9 cellular contexts compared by ENCODE assay signal in genomic region chr12:1488908-1489381, GRCh38.
DNase-seq lines count a peak whose midpoint lies in the region; ATAC-seq and TF ChIP-seq lines count a peak whose summit lies in the region.
"Had no signal": no experiment of that assay in that cellular context is flagged by ENCODE, and none has a peak within 500 bp of the region (broad histone marks: within the 10 kb centered on the region; RNA-seq: fewer than 3 reads in every experiment).

No MANE protein-coding gene starts in this region.

- H3K9me3 Mint-ChIP-seq in Caco-2 (ENCODE audit: unreplicated experiment) (no peaks in the 10 kb centered on the region), MCF 10A (ENCODE audit: unreplicated experiment) (no peaks in the 10 kb centered on the region)
- no peaks in the 10 kb centered on the region for H3K9me3 Mint-ChIP-seq in natural killer cell treated with Interleukin-12 subunit alpha and Interleukin-12 subunit beta and Interleukin-15 and Interleukin-18, amount 100 ng/mL, for 72 hours

- H3K27me3 ChIP-seq in Caco-2 (replicated peaks; ENCODE audit: control insufficient read depth, insufficient read depth, low read length) = no peaks in the 10 kb centered on the region
- no peaks in the 10 kb centered on the region for H3K27me3 ChIP-seq in esophagus squamous epithelium

- H3K27ac Mint-ChIP-seq in Caco-2 (ENCODE audit: unreplicated experiment) (peak overlapping the region; percentile 4), MCF 10A (ENCODE audit: low read depth, unreplicated experiment) (peak overlapping the region; percentile 65)
- H3K27ac Mint-ChIP-seq in natural killer cell treated with Interleukin-12 subunit alpha and Interleukin-12 subunit beta and Interleukin-15 and Interleukin-18, amount 100 ng/mL, for 72 hours = no peak overlapping the region

- H3K36me3 ChIP-seq in Caco-2 (ENCODE audit: control insufficient read depth, insufficient read depth, low read length) (no peaks in the 10 kb centered on the region; the same call in 1 of the 2 replicates), esophagus squamous epithelium (peaks cover 3 to 50% (median 6%) of the 10 kb centered on the region in 3 donors)

- CTCF ChIA-PET in Caco-2 (lab: Charles Lee) (no interaction called here), MCF 10A (lab: Yijun Ruan, JAX) (no interaction called here)

- H3K4me1 ChIP-seq in Caco-2 (no peaks in the 10 kb centered on the region), esophagus squamous epithelium (no peaks in the 10 kb centered on the region)

- no peaks in the 10 kb centered on the region for H3K9me3 ChIP-seq in Caco-2
- no peaks in the 10 kb centered on the region for H3K9me3 ChIP-seq in esophagus squamous epithelium

- POLR2A ChIA-PET in Caco-2 (lab: Charles Lee) = no interaction called here
- POLR2A ChIA-PET in MCF 10A (lab: Yijun Ruan, JAX) = interaction anchor here (1.1 to 1.5 kb wide), 2 partner anchors 8 to 52 kb away, joined by 3 to 5 read pairs; no protein-coding TSS in a partner anchor

- no peak overlapping the region for H3K4me3 ChIP-seq in Caco-2 (ENCODE audit: low read depth, low read length)
- H3K4me3 ChIP-seq in esophagus squamous epithelium = no peak overlapping the region

- TF ChIP-seq CTCF in Caco-2 (IDR thresholded peaks at IDR 0.05; ENCODE audit: insufficient read depth in 1 of 2, low read depth in 1 of 2, low read length in 1 of 2, severe bottlenecking in 1 of 2, unreplicated experiment in 1 of 2) = no peak
- no peak for TF ChIP-seq CTCF in MCF 10A (IDR thresholded peaks at IDR 0.05; ENCODE audit: unreplicated experiment)
- no peak for TF ChIP-seq CTCF in esophagus squamous epithelium (IDR thresholded peaks at IDR 0.05)
- no peak for TF ChIP-seq CTCF in GM10266 (IDR thresholded peaks at IDR 0.05; ENCODE audit: control insufficient read depth, insufficient read depth, low read depth, missing control alignments)

- H3K27me3 Mint-ChIP-seq in Caco-2 (ENCODE audit: insufficient read depth, unreplicated experiment) (no peaks in the 10 kb centered on the region), MCF 10A (ENCODE audit: insufficient read depth, unreplicated experiment) (no peaks in the 10 kb centered on the region)
- no peaks in the 10 kb centered on the region for H3K27me3 Mint-ChIP-seq in natural killer cell treated with Interleukin-12 subunit alpha and Interleukin-12 subunit beta and Interleukin-15 and Interleukin-18, amount 100 ng/mL, for 72 hours

- H3K4me1 Mint-ChIP-seq in Caco-2 (ENCODE audit: low read depth, unreplicated experiment) (peaks cover 9% of the 10 kb centered on the region), MCF 10A (ENCODE audit: insufficient read depth, unreplicated experiment) (peaks cover 13% of the 10 kb centered on the region)
- H3K4me1 Mint-ChIP-seq in natural killer cell treated with Interleukin-12 subunit alpha and Interleukin-12 subunit beta and Interleukin-15 and Interleukin-18, amount 100 ng/mL, for 72 hours (ENCODE audit: low read depth in 2 of 2) = peaks cover 9 to 12% of the 10 kb centered on the region in 2 donors

- H3K4me3 Mint-ChIP-seq in Caco-2 (ENCODE audit: unreplicated experiment) (no peak overlapping the region), MCF 10A (ENCODE audit: unreplicated experiment) (no peak overlapping the region)
- H3K4me3 Mint-ChIP-seq in natural killer cell treated with Interleukin-12 subunit alpha and Interleukin-12 subunit beta and Interleukin-15 and Interleukin-18, amount 100 ng/mL, for 72 hours = no peak overlapping the region

- H3K36me3 Mint-ChIP-seq in Caco-2 (ENCODE audit: insufficient read depth, unreplicated experiment) (peaks cover 20% of the 10 kb centered on the region), MCF 10A (ENCODE audit: insufficient read depth, unreplicated experiment) (peaks cover 51% of the 10 kb centered on the region)
- no peaks in the 10 kb centered on the region for H3K36me3 Mint-ChIP-seq in natural killer cell treated with Interleukin-12 subunit alpha and Interleukin-12 subunit beta and Interleukin-15 and Interleukin-18, amount 100 ng/mL, for 72 hours

- H3K27ac ChIP-seq in esophagus squamous epithelium = no peak overlapping the region
- H3K27ac ChIP-seq: HL-60 had no signal

- intact Hi-C loops in Caco-2 (cut with micrococcal nuclease; ENCODE audit: unreplicated experiment) (no loop called here), MCF 10A (cut with micrococcal nuclease) (no loop called here), esophagus squamous epithelium (cut with DNase I) (no loop called here)

- DNase-seq in Caco-2 (no peak), M059J (ENCODE audit: low read depth) (peak; percentile 22), MCF 10A (ENCODE audit: unreplicated experiment) (peak; percentile 38), NCI-H146 (lab: John Stamatoyannopoulos, UW) (no peak), esophagus squamous epithelium (lab: John Stamatoyannopoulos, UW) (no peak), GM10266 (ENCODE audit: extremely low spot score) (no peak)
- DNase-seq in natural killer cell treated with Interleukin-12 subunit alpha and Interleukin-12 subunit beta and Interleukin-15 and Interleukin-18, amount 100 ng/mL, for 72 hours (ENCODE audit: low spot score) = peak; percentile 10

- no TSS peak for BruUV-seq in Caco-2 (replicated peaks; lab: Mats Ljungman, UMichigan)
- BruUV-seq in MCF 10A (replicated peaks; lab: Mats Ljungman, UMichigan) = no TSS peak

- peak in 1 of 2 donors; percentile 20 for ATAC-seq in natural killer cell treated with Interleukin-12 subunit alpha and Interleukin-12 subunit beta and Interleukin-15 and Interleukin-18, amount 100 ng/mL, for 72 hours
- ATAC-seq in HG02870 (IDR thresholded peaks at IDR 0.05; ENCODE audit: unreplicated experiment) = no peak

- TF ChIP-seq POLR2A in esophagus squamous epithelium (IDR thresholded peaks at IDR 0.05) = no peak

- 49 to 65% methylated on average over 13 of the region's 13 CpGs for WGBS in esophagus squamous epithelium, 2 donors

Comparison
In these comparisons a context has a peak if more than half of its experiments do, and no peak if none do; other contexts are left out.
1. DNase-seq: peak in M059J (single experiment), MCF 10A (single experiment) and natural killer cell treated with Interleukin-12 subunit alpha and Interleukin-12 subunit beta and Interleukin-15 and Interleukin-18, amount 100 ng/mL, for 72 hours (single experiment); none in Caco-2 (0 of 2), NCI-H146 (single experiment), esophagus squamous epithelium (single experiment) and GM10266 (single experiment).
2. H3K27ac Mint-ChIP-seq: peak in Caco-2 (single experiment) and MCF 10A (single experiment); none in natural killer cell treated with Interleukin-12 subunit alpha and Interleukin-12 subunit beta and Interleukin-15 and Interleukin-18, amount 100 ng/mL, for 72 hours (0 of 2).